ENCODE assay signal across 1 cellular context in the genomic region with DNA sequence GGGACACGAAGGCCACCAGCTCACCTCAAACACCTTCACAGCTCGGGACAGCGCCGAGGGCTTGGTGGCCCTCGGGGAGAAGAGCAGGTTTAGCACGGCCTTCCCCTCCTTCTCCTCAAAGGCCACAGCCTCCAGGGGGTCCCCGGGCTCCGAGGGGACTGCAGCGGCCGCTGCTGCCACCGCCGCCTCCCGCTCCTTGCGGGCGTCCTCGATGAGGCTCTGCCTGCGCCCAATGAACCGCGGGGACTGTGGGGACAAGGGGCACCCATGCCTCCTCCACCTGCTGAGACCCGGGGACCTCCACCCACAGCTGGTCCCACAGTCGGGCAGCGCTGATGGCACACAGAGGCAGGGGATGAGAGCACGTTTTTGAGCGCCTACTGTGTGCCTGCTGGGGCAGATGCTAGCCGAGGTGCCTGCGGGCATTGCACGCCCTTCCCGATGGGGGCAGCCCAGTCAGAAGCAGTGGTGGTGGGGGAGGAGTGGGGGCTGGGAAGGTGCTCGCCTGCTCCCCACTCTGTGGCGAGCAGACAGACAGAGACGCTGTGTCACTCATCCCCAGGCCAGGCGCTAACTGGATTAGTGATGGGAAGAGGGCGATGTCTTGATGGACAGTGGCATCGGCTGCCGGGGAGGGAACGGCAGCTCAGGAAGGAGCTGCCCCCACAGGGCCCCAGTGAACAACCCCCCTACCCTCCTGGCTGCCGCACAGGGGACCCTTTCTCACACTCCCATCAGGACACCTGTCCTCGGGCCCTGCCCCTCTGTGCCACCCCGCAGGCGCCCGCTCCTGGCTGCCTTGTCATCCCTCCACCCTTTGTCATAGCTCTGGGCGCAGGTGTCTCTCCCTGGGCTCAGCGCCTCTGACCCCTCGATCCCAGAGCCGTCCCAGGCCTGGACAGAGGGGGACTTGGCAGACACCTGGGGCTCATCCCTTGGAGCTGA.
TF ChIP-seq lines count a peak whose summit lies in the region.

No MANE protein-coding gene starts in this region.

TF ChIP-seq in HepG2, 621 proteins besides CTCF, POLR2A, EP300 and RAD21:
- TF ChIP-seq SKI (IDR thresholded peaks at IDR 0.05; ENCODE audit: partially characterized antibody) (no peak), EZH2 (conservative IDR thresholded peaks at IDR 0.05; ENCODE audit: low read depth, low read length) (peak; percentile 85; the same call in 1 of the 2 replicates), PCBP1 (IDR thresholded peaks at IDR 0.05; ENCODE audit: borderline replicate concordance, low read depth, low read length) (0 out of 2 replicates have a peak, but pooled peaks have one; percentile 8)
